In genomic region chr5:32767948-32768427, GRCh38 we compare ENCODE assay signal across 1 cellular context.
TF ChIP-seq lines count a peak whose summit lies in the region.

No MANE protein-coding gene starts in this region.

TF ChIP-seq in IMR-90, 13 proteins besides CTCF, POLR2A, EP300 and RAD21 (continued from another document):
- TF ChIP-seq RFX5 (IDR thresholded peaks at IDR 0.05; ENCODE audit: low read depth, low read length) (no peak), BHLHE40 (IDR thresholded peaks at IDR 0.05; ENCODE audit: low read depth, low read length) (peak; percentile 65; the same call in 1 of the 2 replicates), ELK1 (IDR thresholded peaks at IDR 0.05; ENCODE audit: borderline replicate concordance, low read depth, low read length) (no peak), NFE2L2 (IDR thresholded peaks at IDR 0.05; ENCODE audit: low read depth, low read length) (peak; percentile 75), MXI1 (IDR thresholded peaks at IDR 0.05; ENCODE audit: borderline replicate concordance, low read depth, low read length) (0 out of 2 replicates have a peak, but pooled peaks have one; percentile 18), USF2 (IDR thresholded peaks at IDR 0.05; ENCODE audit: low read depth, low read length) (0 out of 2 replicates have a peak, but pooled peaks have one; percentile 44), CHD1 (IDR thresholded peaks at IDR 0.05; ENCODE audit: low read depth, low read length) (peak; percentile 79; the same call in 1 of the 2 replicates)
